Comparison of ENCODE assay signal across 1 cellular context in the genomic region with DNA sequence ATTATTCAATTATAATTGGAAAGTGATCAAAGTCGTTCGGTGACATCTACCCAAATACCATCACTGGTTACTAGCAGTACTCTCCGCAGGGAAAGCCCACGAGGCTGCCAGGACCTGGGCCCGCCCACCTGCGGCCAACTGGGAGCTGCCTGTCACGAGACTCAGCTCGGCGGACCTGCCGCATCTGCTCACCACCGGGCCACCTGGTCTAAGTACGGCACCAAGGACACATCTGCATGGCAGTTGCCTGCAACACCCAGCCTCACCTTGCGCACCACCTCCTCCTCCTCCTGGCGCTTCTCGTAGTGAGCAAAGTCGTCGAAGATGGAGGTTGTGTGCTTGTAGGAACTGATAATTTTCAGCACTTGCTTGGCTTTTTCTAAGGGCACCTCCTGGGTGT.
TF ChIP-seq lines count a peak whose summit lies in the region.

No MANE protein-coding gene starts in this region.

TF ChIP-seq in GM12878, 131 proteins besides CTCF, POLR2A, EP300 and RAD21:
- TF ChIP-seq NBN (IDR thresholded peaks at IDR 0.05) (no peak), ETV6 (conservative IDR thresholded peaks at IDR 0.05 in 1 of 2, IDR thresholded peaks at IDR 0.05 in 1 of 2; ENCODE audit: borderline replicate concordance in 1 of 2, low read depth in 1 of 2) (no peak), POLR2AphosphoS5 (IDR thresholded peaks at IDR 0.05; ENCODE audit: low read length) (0 out of 2 replicates have a peak, but pooled peaks have one; percentile 22), NR2C2 (IDR thresholded peaks at IDR 0.05; ENCODE audit: borderline replicate concordance, control insufficient read depth, insufficient read length, low read depth) (no peak)
TF ChIP-seq in GM12878: peak in this region for 1.
